In genomic region chr20:46689082-46689753, GRCh38 we compare ENCODE assay signal across 8 cellular contexts. TPM values are rescaled to one million over a fixed set of nuclear protein-coding genes. Genes with fewer than 3 reads are reported as not detected.
DNase-seq lines count a peak whose midpoint lies in the region; ATAC-seq and TF ChIP-seq lines count a peak whose summit lies in the region.

TSS of gene TP53RK (minus strand) at chr20:46689444. CDS start at chr20:46689414, 30 bp downstream.

- peak; percentile 94 for ATAC-seq in HG02759 (IDR thresholded peaks at IDR 0.05; ENCODE audit: unreplicated experiment)
- ATAC-seq in Right ventricle myocardium superior (ENCODE audit: poor library complexity), result peak; percentile 98

- H3K4me1 ChIP-seq in parathyroid adenoma (peaks cover 4% of the 10 kb centered on the region), tibial nerve (peaks cover 0 to 42% (median 18%) of the 10 kb centered on the region in 4 donors)

- intact Hi-C loops in Right ventricle myocardium superior (cut with DNase I), result loop anchor here (10.0 kb wide), 1 partner anchor 134 kb away; the partner anchor contains the start of gene OCSTAMP

- peak; percentile 30; the same call in 1 of the 3 replicates for TF ChIP-seq CTCF in GM12872 (IDR thresholded peaks at IDR 0.05; ENCODE audit: insufficient read depth, low read depth, low read length)
- peak; percentile 31 for TF ChIP-seq CTCF in parathyroid adenoma (IDR thresholded peaks at IDR 0.05)
- peak; percentile 24 to 90 (median 38) for TF ChIP-seq CTCF in tibial nerve (IDR thresholded peaks at IDR 0.05)

- WGBS in tibial nerve, 2 donors, result 1% methylated on average over 37 to 56 of the region's 71 CpGs

- peak; percentile 90 to 91 for TF ChIP-seq POLR2A in tibial nerve (IDR thresholded peaks at IDR 0.05)

- H3K9me3 ChIP-seq in parathyroid adenoma (ENCODE audit: control insufficient read depth, low read length) (no peaks in the 10 kb centered on the region), tibial nerve (no peaks in the 10 kb centered on the region)

- peaks cover 27% of the 10 kb centered on the region for H3K79me2 ChIP-seq in parathyroid adenoma

- peak within 1 kb of the TSS; percentile 93 for H3K4me2 ChIP-seq in parathyroid adenoma (ENCODE audit: low read length)

- DNase-seq in NCI-H1417 (lab: John Stamatoyannopoulos, UW), result peak; percentile 87 to 95 (median 95)
- DNase-seq in SW 1271 (lab: John Stamatoyannopoulos, UW), result peak; percentile 99
- DNase-seq in activated naive CD8-positive, alpha-beta T cell treated with anti-CD3 and anti-CD28 coated beads, Interleukin-2, amount 50 U/mL, for 16 hours (ENCODE audit: low read depth, low spot score), result peak; percentile 90
- DNase-seq in Right ventricle myocardium superior, result peak; percentile 99
- DNase-seq in tibial nerve (ENCODE audit: low spot score in 2 of 2), result peak; percentile 97 to 99

- peak within 1 kb of the TSS; percentile 80 for H3K27ac ChIP-seq in parathyroid adenoma
- peak within 1 kb of the TSS; percentile 70 to 95 (median 92) for H3K27ac ChIP-seq in tibial nerve

- H3K9ac ChIP-seq in parathyroid adenoma, result peak within 1 kb of the TSS; percentile 61

- H3K36me3 ChIP-seq in parathyroid adenoma (ENCODE audit: control insufficient read depth, insufficient read depth, low read length), result no peaks in the 10 kb centered on the region
- peaks cover 0 to 24% (median 0%) of the 10 kb centered on the region in 3 donors for H3K36me3 ChIP-seq in tibial nerve

- H3K4me3 ChIP-seq in parathyroid adenoma (ENCODE audit: low read depth, low read length) (peak within 1 kb of the TSS; percentile 86), tibial nerve (peak within 1 kb of the TSS; percentile 76 to 89 (median 82))

- no peaks in the 10 kb centered on the region for H3K27me3 ChIP-seq in parathyroid adenoma (ENCODE audit: control insufficient read depth, insufficient read depth, low read length)
- H3K27me3 ChIP-seq in tibial nerve, result no peaks in the 10 kb centered on the region

- peak; percentile 57 to 89 for TF ChIP-seq EP300 in tibial nerve (IDR thresholded peaks at IDR 0.05)

- H2AFZ ChIP-seq in parathyroid adenoma, result peak within 1 kb of the TSS; percentile 87

RNA-seq across cellular contexts. Expression of gene TP53RK, which starts in this region (rescaled TPM):
- 5.0 TPM for total RNA-seq in Right ventricle myocardium superior
- 10 to 100 TPM; 16.8 to 24.5 (median 21.9) TPM for total RNA-seq in tibial nerve

Comparison
In these comparisons a context has a peak if more than half of its experiments do, and no peak if none do; other contexts are left out.
1. Peak in every context shown above with its lines: DNase-seq, ATAC-seq, H3K4me3 ChIP-seq and H3K27ac ChIP-seq.